1 cellular context compared by ENCODE assay signal in genomic region chr9:37172511-37172910, GRCh38.
TF ChIP-seq lines count a peak whose summit lies in the region.

No MANE protein-coding gene starts in this region.

TF ChIP-seq in GM12878, 131 proteins besides CTCF, POLR2A, EP300 and RAD21:
- TF ChIP-seq IRF5 (IDR thresholded peaks at IDR 0.05; ENCODE audit: borderline replicate concordance) (no peak), RUNX3 (IDR thresholded peaks at IDR 0.05; ENCODE audit: low read length) (peak; percentile 46; the same call in 1 of the 2 replicates), ESRRA (IDR thresholded peaks at IDR 0.05; ENCODE audit: low read length) (no peak), NFYA (IDR thresholded peaks at IDR 0.05; ENCODE audit: borderline replicate concordance, low read depth, low read length) (no peak), BCL3 (IDR thresholded peaks at IDR 0.05; ENCODE audit: borderline replicate concordance, insufficient read depth, low read depth, low read length, poor library complexity, severe bottlenecking) (peak; percentile 65), ZBTB33 (IDR thresholded peaks at IDR 0.05) (no peak), LARP7 (IDR thresholded peaks at IDR 0.05) (no peak), MEF2A (IDR thresholded peaks at IDR 0.05; ENCODE audit: insufficient read depth, low read depth, low read length) (no peak)
